In genomic region chr17:31405941-31406371, GRCh38 we compare ENCODE assay signal across 16 cellular contexts. TPM values are rescaled to one million over a fixed set of nuclear protein-coding genes. Genes with fewer than 3 reads are reported as not detected.
DNase-seq lines count a peak whose midpoint lies in the region; ATAC-seq and TF ChIP-seq lines count a peak whose summit lies in the region.
"Had no signal": no experiment of that assay in that cellular context is flagged by ENCODE, and none has a peak within 500 bp of the region (broad histone marks: within the 10 kb centered on the region; RNA-seq: fewer than 3 reads in every experiment).

No MANE protein-coding gene starts in this region.

- no peak overlapping the region for H3K27ac ChIP-seq in HCT116 (ENCODE audit: low read depth, low read length)
- H3K27ac ChIP-seq in SK-N-SH (ENCODE audit: low read depth in 2 of 2, low read length in 1 of 2), result peak overlapping the region in 1 of 2 experiments; percentile 92; a peak in 2 of 4 replicates
- H3K27ac ChIP-seq in tibial nerve, result no peak overlapping the region
- H3K27ac ChIP-seq: adrenal gland, sigmoid colon, thoracic aorta had no signal

- POLR2A ChIA-PET in HCT116 (lab: Charles Lee) (no interaction called here), SK-N-SH (lab: Yijun Ruan, JAX) (interaction anchor here (1.1 to 1.4 kb wide), 3 partner anchors 9 to 19 kb away, joined by 3 to 10 read pairs (median 4); no protein-coding TSS in a partner anchor)

- DNase-seq in HCT116 (ENCODE audit: low read depth, low spot score) (no peak), SK-N-SH (peak; percentile 76), iPS-NIHi7 (ENCODE audit: extremely low spot score) (peak; percentile 53), tibial nerve (ENCODE audit: low spot score in 2 of 2) (no peak)
- DNase-seq in stimulated activated effector memory CD8-positive, alpha-beta T cell treated with anti-CD3 and anti-CD28 coated beads, Interleukin-12 subunit alpha, Interleukin-12 subunit beta, amount 100 ng/mL, for 72 hours (ENCODE audit: low spot score in 2 of 2), result no peak
- DNase-seq: activated CD4-positive, alpha-beta T cell treated with anti-CD3 and anti-CD28 coated beads, Interleukin-2, amount 50 U/mL, for 1 hour; activated gamma-delta T cell treated with Interleukin-2 at 50 U/mL for 16 hours; adrenal gland; dermis blood vessel endothelial cell; NCI-H1417; sigmoid colon had no signal

- no peaks in the 10 kb centered on the region for H3K4me1 ChIP-seq in HCT116 (ENCODE audit: control insufficient read depth in 1 of 2, insufficient read depth in 2 of 2, low read length in 2 of 2)
- peaks cover 0 to 38% of the 10 kb centered on the region in 2 experiments; a peak in 2 of 4 replicates for H3K4me1 ChIP-seq in SK-N-SH (ENCODE audit: control insufficient read depth in 1 of 2, insufficient read depth in 2 of 2, low read depth in 1 of 2, low read length in 1 of 2)
- no peaks in the 10 kb centered on the region for H3K4me1 ChIP-seq in tibial nerve
- H3K4me1 ChIP-seq: adrenal gland, HAP-1, sigmoid colon had no signal

- ATAC-seq in HCT116 (peak; percentile 84), HG03280 (IDR thresholded peaks at IDR 0.05; ENCODE audit: unreplicated experiment) (no peak), HG03159 (IDR thresholded peaks at IDR 0.05; ENCODE audit: unreplicated experiment) (no peak)
- ATAC-seq in stimulated activated effector memory CD8-positive, alpha-beta T cell treated with anti-CD3 and anti-CD28 coated beads, Interleukin-12 subunit alpha, Interleukin-12 subunit beta, amount 100 ng/mL, for 72 hours, result peak; percentile 27

- H3K36me3 ChIP-seq in HCT116 (ENCODE audit: control insufficient read depth in 1 of 2, insufficient read depth in 2 of 2, low read length in 2 of 2), result no peaks in the 10 kb centered on the region
- H3K36me3 ChIP-seq in SK-N-SH (replicated peaks in 1 of 2; ENCODE audit: control insufficient read depth in 1 of 2, insufficient read depth in 2 of 2, low read length in 1 of 2), result no peaks in the 10 kb centered on the region
- no peaks in the 10 kb centered on the region for H3K36me3 ChIP-seq in tibial nerve
- H3K36me3 ChIP-seq: adrenal gland, HAP-1, sigmoid colon, thoracic aorta had no signal

- H3K4me3 ChIP-seq in HCT116 (replicated peaks in 1 of 2; ENCODE audit: low read depth in 1 of 2, low read length in 2 of 2), result no peak overlapping the region
- H3K4me3 ChIP-seq in SK-N-SH (ENCODE audit: low read depth in 2 of 2, low read length in 1 of 2), result no peak overlapping the region
- no peak overlapping the region for H3K4me3 ChIP-seq in tibial nerve
- H3K4me3 ChIP-seq: adrenal gland, HAP-1, sigmoid colon, thoracic aorta had no signal

- peaks cover 9% of the 10 kb centered on the region for H3K4me1 Mint-ChIP-seq in stimulated activated effector memory CD8-positive, alpha-beta T cell treated with anti-CD3 and anti-CD28 coated beads, Interleukin-12 subunit alpha, Interleukin-12 subunit beta, amount 100 ng/mL, for 72 hours

- H4K20me1 ChIP-seq in HCT116 (ENCODE audit: insufficient read depth) (no peaks in the 10 kb centered on the region), SK-N-SH (ENCODE audit: insufficient read depth) (no peaks in the 10 kb centered on the region)

- no peak overlapping the region for H2AFZ ChIP-seq in HCT116 (ENCODE audit: low read depth, low read length, poor library complexity, severe bottlenecking)
- H2AFZ ChIP-seq in SK-N-SH (ENCODE audit: low read depth), result no peak overlapping the region

- no peaks in the 10 kb centered on the region for H3K36me3 Mint-ChIP-seq in stimulated activated effector memory CD8-positive, alpha-beta T cell treated with anti-CD3 and anti-CD28 coated beads, Interleukin-12 subunit alpha, Interleukin-12 subunit beta, amount 100 ng/mL, for 72 hours

- H3K9ac ChIP-seq in HCT116 (ENCODE audit: low read length), result no peak overlapping the region
- no peak overlapping the region for H3K9ac ChIP-seq in SK-N-SH

- H3K4me3 Mint-ChIP-seq in stimulated activated effector memory CD8-positive, alpha-beta T cell treated with anti-CD3 and anti-CD28 coated beads, Interleukin-12 subunit alpha, Interleukin-12 subunit beta, amount 100 ng/mL, for 72 hours, result no peak overlapping the region
- H3K4me3 Mint-ChIP-seq: T-helper 1 cell treated with Interleukin-12 subunit alpha and Interleukin-12 subunit beta and Interleukin-4 antibody, amounts not matched to agents 30 μg/mL and 1 μg/mL, for 36 hours had no signal

- H3K4me2 ChIP-seq in HCT116 (ENCODE audit: low read length) (no peak overlapping the region), SK-N-SH (no peak overlapping the region)

- no peak overlapping the region for H3K27ac Mint-ChIP-seq in stimulated activated effector memory CD8-positive, alpha-beta T cell treated with anti-CD3 and anti-CD28 coated beads, Interleukin-12 subunit alpha, Interleukin-12 subunit beta, amount 100 ng/mL, for 72 hours
- H3K27ac Mint-ChIP-seq: T-helper 1 cell treated with Interleukin-12 subunit alpha and Interleukin-12 subunit beta and Interleukin-4 antibody, amounts not matched to agents 30 μg/mL and 1 μg/mL, for 36 hours had no signal

- H3K9me2 ChIP-seq in HCT116 (ENCODE audit: insufficient read depth) (no peaks in the 10 kb centered on the region), SK-N-SH (no peaks in the 10 kb centered on the region)

- TF ChIP-seq EP300 in SK-N-SH (IDR thresholded peaks at IDR 0.05; ENCODE audit: borderline replicate concordance in 1 of 2, low read depth in 1 of 2, low read length in 1 of 2), result no peak
- TF ChIP-seq EP300 in tibial nerve (IDR thresholded peaks at IDR 0.05), result no peak

- 0 out of 6 replicates have a peak, but pooled peaks of 1 of the 3 experiments have one; percentile 2 for TF ChIP-seq CTCF in HCT116 (IDR thresholded peaks at IDR 0.05 in 2 of 3, conservative IDR thresholded peaks at IDR 0.05 in 1 of 3; ENCODE audit: borderline replicate concordance in 1 of 3, insufficient read depth in 1 of 3, low read depth in 2 of 3, low read length in 2 of 3)
- TF ChIP-seq CTCF in SK-N-SH (IDR thresholded peaks at IDR 0.05), result no peak
- TF ChIP-seq CTCF in tibial nerve (IDR thresholded peaks at IDR 0.05), result no peak

- no peaks in the 10 kb centered on the region for H3K79me2 ChIP-seq in HCT116 (ENCODE audit: insufficient read depth, low read length)
- H3K79me2 ChIP-seq in SK-N-SH (ENCODE audit: insufficient read depth), result no peaks in the 10 kb centered on the region

- BruUV-seq in HCT116 (replicated peaks; lab: Mats Ljungman, UMichigan), result no TSS peak

- RAD21 ChIA-PET in HCT116 (lab: Charles Lee; ENCODE audit: low non-redundant PET in 1 of 2, low total read pairs in 2 of 2, uncharacterized antibody in 2 of 2, unreplicated experiment in 2 of 2), result interaction anchor here (0.6 to 1.2 kb wide), 2 partner anchors 82 to 119 kb away, joined by 3 read pairs; no protein-coding TSS in a partner anchor

- no peaks in the 10 kb centered on the region for H3F3A ChIP-seq in SK-N-SH (replicated peaks; ENCODE audit: insufficient read depth)

- H3K27me3 ChIP-seq in HCT116 (ENCODE audit: insufficient read depth, low read length) (0 out of 2 replicates have a peak, but pooled peaks cover 4% of the 10 kb centered on the region), SK-N-SH (ENCODE audit: insufficient read depth) (no peaks in the 10 kb centered on the region), tibial nerve (no peaks in the 10 kb centered on the region)
- H3K27me3 ChIP-seq: adrenal gland, sigmoid colon had no signal

- no peak for TF ChIP-seq RAD21 in HCT116 (IDR thresholded peaks at IDR 0.05; ENCODE audit: low read depth)
- no peak for TF ChIP-seq RAD21 in SK-N-SH (IDR thresholded peaks at IDR 0.05; ENCODE audit: low read length)

- WGBS in SK-N-SH (ENCODE audit: low lambda C conversion rate), result 79% methylated on average over 5 of the region's 5 CpGs
- 35 to 38% methylated on average over 5 of the region's 5 CpGs for WGBS in tibial nerve, 2 donors

- intact Hi-C loops in HCT116 (cut with micrococcal nuclease), result no loop called here

- CTCF ChIA-PET in HCT116 (lab: Charles Lee) (interaction anchor here (1.1 kb wide), 1 partner anchor 8 kb away, joined by 4 read pairs; no protein-coding TSS in a partner anchor), SK-N-SH (lab: Yijun Ruan, JAX) (interaction anchor here (0.8 to 2.7 kb wide), 6 partner anchors 14 to 122 kb away, joined by 3 to 18 read pairs (median 4); partner anchors contain the start of gene RAB11FIP4)

- no peaks in the 10 kb centered on the region for H3K9me3 Mint-ChIP-seq in stimulated activated effector memory CD8-positive, alpha-beta T cell treated with anti-CD3 and anti-CD28 coated beads, Interleukin-12 subunit alpha, Interleukin-12 subunit beta, amount 100 ng/mL, for 72 hours
- H3K9me3 Mint-ChIP-seq: T-helper 1 cell treated with Interleukin-12 subunit alpha and Interleukin-12 subunit beta and Interleukin-4 antibody, amounts not matched to agents 30 μg/mL and 1 μg/mL, for 36 hours had no signal

- no peak for TF ChIP-seq POLR2A in HCT116 (IDR thresholded peaks at IDR 0.05; ENCODE audit: borderline replicate concordance, extremely low read depth, insufficient read depth, insufficient read length)
- TF ChIP-seq POLR2A in tibial nerve (IDR thresholded peaks at IDR 0.05), result no peak

- H3K9me3 ChIP-seq in HCT116 (ENCODE audit: control insufficient read depth in 1 of 2, insufficient read depth in 1 of 2, low read depth in 1 of 2, low read length in 2 of 2) (no peaks in the 10 kb centered on the region), SK-N-SH (no peaks in the 10 kb centered on the region), tibial nerve (no peaks in the 10 kb centered on the region)
- H3K9me3 ChIP-seq: adrenal gland, HAP-1, sigmoid colon, thoracic aorta had no signal

TF ChIP-seq in HCT116, 20 proteins besides CTCF, POLR2A, EP300 and RAD21 (continues in another document):
- TF ChIP-seq SRF (IDR thresholded peaks at IDR 0.05; ENCODE audit: low read depth) (no peak), YY1 (IDR thresholded peaks at IDR 0.05; ENCODE audit: extremely low read depth, insufficient replicate concordance, low read depth, low read length) (no peak), EGR1 (IDR thresholded peaks at IDR 0.05; ENCODE audit: low read depth) (no peak)
- TF ChIP-seq, protein P1, sequence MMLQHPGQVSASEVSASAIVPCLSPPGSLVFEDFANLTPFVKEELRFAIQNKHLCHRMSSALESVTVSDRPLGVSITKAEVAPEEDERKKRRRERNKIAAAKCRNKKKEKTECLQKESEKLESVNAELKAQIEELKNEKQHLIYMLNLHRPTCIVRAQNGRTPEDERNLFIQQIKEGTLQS (IDR thresholded peaks at IDR 0.05), result no peak

TF ChIP-seq in SK-N-SH, 30 proteins besides CTCF, POLR2A, EP300 and RAD21 (continues in another document):
- TF ChIP-seq TCF12 (IDR thresholded peaks at IDR 0.05), result no peak

RNA-seq across cellular contexts. Expression of gene RAB11FIP4, which starts 14.5 kb away (rescaled TPM):
- total RNA-seq in HCT116 (2021; ENCODE audit: unreplicated experiment) (15.1 TPM), tibial nerve (1 to 10 TPM; 2.7 to 6.9 (median 4.1) TPM)
- 9.6 and 10.7 TPM in 2 replicates for polyA plus RNA-seq in HCT116 (2012)
- polyA plus RNA-seq in SK-N-SH (2012; rRNA removed), result 7.1 and 9.4 TPM in 2 replicates
- 7.0 and 10.5 TPM in 2 replicates for polyA plus RNA-seq in SK-N-SH (2012; cell fraction: cytosol; rRNA removed)
- 5.4 and 6.5 TPM in 2 replicates for polyA plus RNA-seq in SK-N-SH (2012; cell fraction: nucleus; rRNA removed)

Comparison
In these comparisons a context has a peak if more than half of its experiments do, and no peak if none do; other contexts are left out.
1. ATAC-seq: peak in HCT116 (single experiment) and stimulated activated effector memory CD8-positive, alpha-beta T cell treated with anti-CD3 and anti-CD28 coated beads, Interleukin-12 subunit alpha, Interleukin-12 subunit beta, amount 100 ng/mL, for 72 hours (single experiment); none in HG03280 (single experiment) and HG03159 (single experiment).
2. DNase-seq: peak in SK-N-SH (single experiment) and iPS-NIHi7 (single experiment); none in HCT116 (single experiment), stimulated activated effector memory CD8-positive, alpha-beta T cell treated with anti-CD3 and anti-CD28 coated beads, Interleukin-12 subunit alpha, Interleukin-12 subunit beta, amount 100 ng/mL, for 72 hours (0 of 2) and tibial nerve (0 of 2).